ENCODE assay signal across 8 cellular contexts in genomic region chr11:122202161-122202950, GRCh38.
DNase-seq lines count a peak whose midpoint lies in the region; ATAC-seq and FAIRE-seq lines count a peak whose summit lies in the region.

No MANE protein-coding gene starts in this region.

- ATAC-seq in GM18867 (IDR thresholded peaks at IDR 0.05; ENCODE audit: unreplicated experiment), result no peak
- no peak for ATAC-seq in GM21786 (IDR thresholded peaks at IDR 0.05; ENCODE audit: unreplicated experiment)
- ATAC-seq in HG03571 (IDR thresholded peaks at IDR 0.05; ENCODE audit: unreplicated experiment), result no peak

- H2BK15ac ChIP-seq in mesendoderm (replicated peaks; ENCODE audit: low read depth), result no peak overlapping the region

- no peak overlapping the region for H3K4me2 ChIP-seq in mesendoderm (ENCODE audit: low read length)

- H3K9me3 ChIP-seq in HUES64 (ENCODE audit: insufficient read depth, low read depth, low read length) (no peaks in the 10 kb centered on the region), duodenal mucosa (ENCODE audit: control insufficient read depth in 1 of 2, low read length in 2 of 2) (no peaks in the 10 kb centered on the region)

- H3K4me3 ChIP-seq in HUES64 (ENCODE audit: low read length) (peak overlapping the region; percentile 19), duodenal mucosa (ENCODE audit: low read depth in 1 of 2, low read length in 2 of 2) (peak overlapping the region; percentile 53 to 66), mesendoderm (ENCODE audit: low read length) (no peak overlapping the region)

- WGBS in HUES64, result 68% methylated on average over 16 of the region's 16 CpGs
- WGBS in mesendoderm (ENCODE audit: extremely low coverage, insufficient coverage, low lambda C conversion rate), result no CpG with 5 or more reads among the region's 16 CpGs

- H2BK5ac ChIP-seq in mesendoderm (ENCODE audit: low read length), result no peak overlapping the region

- no peak for FAIRE-seq in urothelium cell line (lab: Jason Lieb, UNC)

- no peak overlapping the region for H4K5ac ChIP-seq in mesendoderm (ENCODE audit: low read length)

- no peak overlapping the region for H2AK5ac ChIP-seq in mesendoderm (ENCODE audit: low read length)

- H3K36me3 ChIP-seq in HUES64 (ENCODE audit: insufficient read depth, low read length), result no peaks in the 10 kb centered on the region
- H3K36me3 ChIP-seq in duodenal mucosa (ENCODE audit: control insufficient read depth in 1 of 2, insufficient read depth in 2 of 2, low read length in 2 of 2), result no peaks in the 10 kb centered on the region
- H3K36me3 ChIP-seq in mesendoderm (ENCODE audit: control insufficient read depth, insufficient read depth, low read length), result no peaks in the 10 kb centered on the region

- 0 out of 2 replicates have a peak, but pooled peaks cover 3% of the 10 kb centered on the region for H3K27me3 ChIP-seq in HUES64 (ENCODE audit: insufficient read depth, low read length)
- peaks cover 4 to 10% of the 10 kb centered on the region in 2 donors for H3K27me3 ChIP-seq in duodenal mucosa (ENCODE audit: control insufficient read depth in 1 of 2, insufficient read depth in 2 of 2, low read length in 2 of 2)
- H3K27me3 ChIP-seq in mesendoderm (ENCODE audit: insufficient read depth, low read length, poor library complexity), result no peaks in the 10 kb centered on the region

- H3K18ac ChIP-seq in mesendoderm (ENCODE audit: low read length), result no peak overlapping the region

- no peak overlapping the region for H3K23ac ChIP-seq in mesendoderm (ENCODE audit: low read length)

- no peak for DNase-seq in mesendoderm
- peak; percentile 12 for DNase-seq in urothelium cell line (ENCODE audit: low spot score)
- no peak for DNase-seq in NCI-H146 (lab: John Stamatoyannopoulos, UW)

- no peak overlapping the region for H2BK120ac ChIP-seq in mesendoderm (ENCODE audit: low read depth, low read length)

- H3K27ac ChIP-seq in HUES64 (ENCODE audit: low read depth, low read length) (no peak overlapping the region), duodenal mucosa (ENCODE audit: low read depth, low read length) (peak overlapping the region; percentile 17), mesendoderm (ENCODE audit: low read depth, low read length) (no peak overlapping the region)

- peak overlapping the region; percentile 56 for H3K56ac ChIP-seq in mesendoderm (ENCODE audit: low read length)

- no peak overlapping the region for H4K8ac ChIP-seq in mesendoderm (ENCODE audit: low read depth, low read length)

- H3K4me1 ChIP-seq in HUES64 (ENCODE audit: insufficient read depth, low read length) (0 out of 2 replicates have a peak, but pooled peaks cover 9% of the 10 kb centered on the region), duodenal mucosa (ENCODE audit: control insufficient read depth in 1 of 2, insufficient read depth in 2 of 2, low read length in 2 of 2) (peaks cover 10 to 17% of the 10 kb centered on the region in 2 donors), mesendoderm (ENCODE audit: control insufficient read depth, low read depth, low read length) (no peaks in the 10 kb centered on the region)

- H3K9ac ChIP-seq in HUES64 (ENCODE audit: low read depth, low read length) (no peak overlapping the region), duodenal mucosa (ENCODE audit: low read depth in 1 of 2, low read length in 2 of 2) (peak overlapping the region; percentile 4 to 21), mesendoderm (ENCODE audit: low read length) (no peak overlapping the region)

- no peaks in the 10 kb centered on the region for H3K79me1 ChIP-seq in mesendoderm (ENCODE audit: low read length)

- H3K4ac ChIP-seq in mesendoderm (ENCODE audit: low read depth, low read length), result no peak overlapping the region

- H3K79me2 ChIP-seq in mesendoderm (ENCODE audit: control insufficient read depth, insufficient read depth, low read length), result no peaks in the 10 kb centered on the region

Comparison
In these comparisons a context has a peak if more than half of its experiments do, and no peak if none do; other contexts are left out.
1. H3K9ac ChIP-seq: peak in duodenal mucosa (2 of 2); none in HUES64 (single experiment) and mesendoderm (single experiment).